1 cellular context compared by ENCODE assay signal in genomic region chr11:118907051-118907748, GRCh38.
A peak's percentile ranks its signal among the peaks of the same experiment; 100 is the strongest.
TF ChIP-seq lines count a peak whose summit lies in the region.

No MANE protein-coding gene starts in this region.

TF ChIP-seq in HepG2, 621 proteins besides CTCF, POLR2A, EP300 and RAD21 (continued from another document and continues in another):
- TF ChIP-seq DRAP1 (CRISPR knock-in tag; IDR thresholded peaks at IDR 0.05) (no peak), SMYD3 (CRISPR knock-in tag; IDR thresholded peaks at IDR 0.05) (no peak), ZSCAN31 (CRISPR knock-in tag; IDR thresholded peaks at IDR 0.05; ENCODE audit: low read depth) (no peak), PLSCR1 (CRISPR knock-in tag; IDR thresholded peaks at IDR 0.05; ENCODE audit: borderline replicate concordance) (no peak), LCORL (IDR thresholded peaks at IDR 0.05) (no peak), LCORL (CRISPR knock-in tag; IDR thresholded peaks at IDR 0.05) (peak; percentile 58), FOXA1 (IDR thresholded peaks at IDR 0.05) (no peak), FOXA1 (CRISPR knock-in tag; IDR thresholded peaks at IDR 0.05) (peak; percentile 24; the same call in 1 of the 2 replicates), ARHGAP35 (CRISPR knock-in tag; IDR thresholded peaks at IDR 0.05; ENCODE audit: borderline replicate concordance) (no peak), HOXD1 (CRISPR knock-in tag; IDR thresholded peaks at IDR 0.05) (no peak), MAFF (IDR thresholded peaks at IDR 0.05; ENCODE audit: low read depth, low read length) (no peak), ARNT2 (CRISPR knock-in tag; IDR thresholded peaks at IDR 0.05; ENCODE audit: low read depth) (no peak), ZNF180 (CRISPR knock-in tag; IDR thresholded peaks at IDR 0.05; ENCODE audit: borderline replicate concordance, low read depth) (no peak), FOXO1 (CRISPR knock-in tag; IDR thresholded peaks at IDR 0.05) (no peak), SAFB2 (CRISPR knock-in tag; IDR thresholded peaks at IDR 0.05; ENCODE audit: borderline replicate concordance, low read depth) (no peak), RFX3 (CRISPR knock-in tag; IDR thresholded peaks at IDR 0.05) (no peak), BCL3 (CRISPR knock-in tag; IDR thresholded peaks at IDR 0.05) (no peak), ZNF20 (CRISPR knock-in tag; IDR thresholded peaks at IDR 0.05) (no peak), SMAD1 (CRISPR knock-in tag; IDR thresholded peaks at IDR 0.05; ENCODE audit: borderline replicate concordance, low read depth) (0 out of 2 replicates have a peak, but pooled peaks have one; percentile 70), RNF2 (conservative IDR thresholded peaks at IDR 0.05; ENCODE audit: low read depth) (no peak), YY1 (IDR thresholded peaks at IDR 0.05; ENCODE audit: insufficient read depth, insufficient replicate concordance, low read depth, low read length) (no peak), ZNF274 (CRISPR knock-in tag; IDR thresholded peaks at IDR 0.05) (0 out of 2 replicates have a peak, but pooled peaks have one; percentile 47), ZBTB49 (CRISPR knock-in tag; IDR thresholded peaks at IDR 0.05; ENCODE audit: borderline replicate concordance) (no peak), REPIN1 (CRISPR knock-in tag; IDR thresholded peaks at IDR 0.05; ENCODE audit: borderline replicate concordance, low read depth) (no peak), ZNF570 (CRISPR knock-in tag; IDR thresholded peaks at IDR 0.05; ENCODE audit: borderline replicate concordance) (no peak), AKNA (CRISPR knock-in tag; IDR thresholded peaks at IDR 0.05; ENCODE audit: borderline replicate concordance) (no peak), RBAK (CRISPR knock-in tag; IDR thresholded peaks at IDR 0.05) (no peak), SKIL (CRISPR knock-in tag; IDR thresholded peaks at IDR 0.05; ENCODE audit: borderline replicate concordance) (no peak), PAF1 (CRISPR knock-in tag; IDR thresholded peaks at IDR 0.05) (no peak), AGO1 (IDR thresholded peaks at IDR 0.05; ENCODE audit: low read depth, low read length, poor library complexity, severe bottlenecking) (no peak), ZNF691 (CRISPR knock-in tag; IDR thresholded peaks at IDR 0.05; ENCODE audit: borderline replicate concordance, low read depth) (no peak), PRDM10 (CRISPR knock-in tag; IDR thresholded peaks at IDR 0.05; ENCODE audit: low read depth) (0 out of 2 replicates have a peak, but pooled peaks have one; percentile 24), ZNF784 (CRISPR knock-in tag; IDR thresholded peaks at IDR 0.05; ENCODE audit: borderline replicate concordance) (no peak), GLMP (CRISPR knock-in tag; IDR thresholded peaks at IDR 0.05; ENCODE audit: borderline replicate concordance) (no peak), FOXP4 (CRISPR knock-in tag; IDR thresholded peaks at IDR 0.05) (no peak), SOX5 (CRISPR knock-in tag; IDR thresholded peaks at IDR 0.05; ENCODE audit: borderline replicate concordance) (peak; percentile 18; the same call in 1 of the 2 replicates), RFXANK (CRISPR knock-in tag; IDR thresholded peaks at IDR 0.05) (no peak), ZFP36L1 (CRISPR knock-in tag; IDR thresholded peaks at IDR 0.05) (no peak), ARID2 (CRISPR knock-in tag; IDR thresholded peaks at IDR 0.05; ENCODE audit: borderline replicate concordance) (no peak), IRX3 (CRISPR knock-in tag; IDR thresholded peaks at IDR 0.05; ENCODE audit: borderline replicate concordance, low read depth) (no peak), HIVEP1 (CRISPR knock-in tag; IDR thresholded peaks at IDR 0.05) (no peak), TRIM24 (CRISPR knock-in tag; IDR thresholded peaks at IDR 0.05) (no peak)
